36 cellular contexts compared by ENCODE assay signal in the genomic region with DNA sequence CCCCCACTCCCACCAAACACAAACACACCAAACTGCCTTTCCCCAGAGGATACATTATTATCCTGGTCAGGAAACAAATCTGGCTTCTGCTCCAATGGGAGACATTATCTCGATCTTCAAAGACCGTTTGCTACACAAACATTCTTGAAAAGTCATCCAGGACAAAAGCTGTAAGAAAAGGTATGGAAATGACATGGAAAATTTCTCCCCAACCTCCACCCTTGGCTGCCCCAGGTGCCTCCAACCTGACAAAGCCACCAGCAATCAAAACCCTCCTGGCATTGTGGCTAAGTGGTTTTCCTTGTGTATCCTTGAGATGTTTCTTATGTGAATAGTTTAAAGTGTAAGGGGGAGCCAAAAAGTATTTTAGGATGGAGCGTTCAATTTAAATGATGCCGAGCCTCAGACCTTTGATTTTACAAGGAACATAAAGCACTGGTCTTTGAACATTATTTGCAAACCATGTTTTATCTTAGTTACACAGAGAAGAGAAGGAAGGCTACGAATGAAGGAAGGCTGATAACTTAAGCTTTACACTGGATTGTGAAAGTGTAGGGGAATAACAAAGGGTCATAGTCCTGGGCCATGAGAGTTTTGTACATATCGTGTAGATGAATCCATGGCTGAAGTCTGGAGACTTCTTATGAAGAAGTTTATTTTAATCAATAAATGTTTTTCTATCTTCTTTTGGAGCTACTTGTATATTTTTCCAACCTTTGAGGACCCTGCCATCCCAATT.
"Had no signal": no experiment of that assay in that cellular context is flagged by ENCODE, and none has a peak within 500 bp of the region (broad histone marks: within the 10 kb centered on the region; RNA-seq: fewer than 3 reads in every experiment).

No MANE protein-coding gene starts in this region.

- H3K9me3 ChIP-seq: adrenal gland, body of pancreas, breast epithelium had no signal

- H3K36me3 Mint-ChIP-seq: activated CD4-positive, alpha-beta memory T cell treated with anti-CD3 and anti-CD28 coated beads for 36 hours; activated naive CD4-positive, alpha-beta T cell treated with anti-CD3 and anti-CD28 coated beads, Interleukin-2, amount 50 U/mL, for 72 hours; activated naive CD8-positive, alpha-beta T cell treated with anti-CD3 and anti-CD28 coated beads for 36 hours; WTC11 had no signal

- H3K27ac Mint-ChIP-seq: activated CD4-positive, alpha-beta memory T cell treated with anti-CD3 and anti-CD28 coated beads for 36 hours; activated CD4-positive, alpha-beta T cell treated with anti-CD3 and anti-CD28 coated beads for 36 hours; activated CD4-positive, alpha-beta T cell treated with anti-CD3 and anti-CD28 coated beads, Interleukin-2, amount 10 ng/mL, durations not matched to agents 7 days and 5 days; activated CD8-positive, alpha-beta T cell treated with anti-CD3 and anti-CD28 coated beads for 36 hours; activated naive CD4-positive, alpha-beta T cell treated with anti-CD3 and anti-CD28 coated beads for 36 hours; activated naive CD4-positive, alpha-beta T cell treated with anti-CD3 and anti-CD28 coated beads, Interleukin-2, amount 50 U/mL, for 72 hours; activated naive CD8-positive, alpha-beta T cell treated with anti-CD3 and anti-CD28 coated beads for 36 hours; activated T-cell treated with anti-CD3 and anti-CD28 coated beads, Interleukin-2, amount 50 U/mL, for 72 hours; activated T-helper 1 cell treated with anti-CD3 and anti-CD28 coated beads, Interleukin-12 subunit alpha, Interleukin-12 subunit beta, Interleukin-2, Interleukin-4 antibody, amounts not matched to agents 30 ng/mL and 10 ng/mL and 1 ng/mL, durations not matched to agents 14 hours and 24 hours and 36 hours; activated T-helper 17 cell treated with anti-CD3 and anti-CD28 coated beads, Interleukin-2, amount 50 U/mL, for 72 hours; T-helper 1 cell treated with Interleukin-12 subunit alpha and Interleukin-12 subunit beta and Interleukin-4 antibody, amounts not matched to agents 30 μg/mL and 1 μg/mL, for 36 hours; T-helper 2 cell treated with Interferon-gamma antibody and Interleukin-4, amounts not matched to agents 5 μg/mL and 100 μg/mL, for 36 hours; WTC11 had no signal

- H3K27me3 ChIP-seq: adrenal gland had no signal

- DNase-seq: activated CD4-positive, alpha-beta memory T cell treated with anti-CD3 and anti-CD28 coated beads for 36 hours; activated CD4-positive, alpha-beta T cell treated with anti-CD3 and anti-CD28 coated beads for 1 hour; activated CD4-positive, alpha-beta T cell treated with anti-CD3 and anti-CD28 coated beads for 36 hours; activated CD4-positive, alpha-beta T cell treated with anti-CD3 and anti-CD28 coated beads for 48 hours; activated CD4-positive, alpha-beta T cell treated with anti-CD3 and anti-CD28 coated beads, Interleukin-2, amount 10 ng/mL, durations not matched to agents 7 days and 5 days; activated CD4-positive, CD25-positive, alpha-beta regulatory T cell; activated CD8-positive, alpha-beta memory T cell treated with anti-CD3 and anti-CD28 coated beads, Interleukin-2, amount 50 U/mL, for 4 hours; activated CD8-positive, alpha-beta T cell treated with anti-CD3 and anti-CD28 coated beads for 36 hours; activated effector memory CD4-positive, alpha-beta T cell treated with anti-CD3 and anti-CD28 coated beads, Interleukin-2, amount 50 U/mL, for 16 hours; activated gamma-delta T cell treated with Interleukin-2 at 50 U/mL for 16 hours; activated naive CD4-positive, alpha-beta T cell; activated naive CD4-positive, alpha-beta T cell treated with anti-CD3 and anti-CD28 coated beads for 36 hours; activated naive CD4-positive, alpha-beta T cell treated with anti-CD3 and anti-CD28 coated beads, Interleukin-2, amount 50 U/mL, for 16 hours; activated naive CD8-positive, alpha-beta T cell treated with anti-CD3 and anti-CD28 coated beads for 36 hours; activated T-cell treated with anti-CD3 and anti-CD28 coated beads for 4 hours; activated T-cell treated with anti-CD3 and anti-CD28 coated beads, Interleukin-2, amount 50 U/mL, for 1 hour; activated T-cell treated with anti-CD3 and anti-CD28 coated beads, Interleukin-2, amount 50 U/mL, for 4 hours; activated T-cell treated with anti-CD3 and anti-CD28 coated beads, Interleukin-2, amount 50 U/mL, for 72 hours; adrenal gland; amniotic stem cell; aorta; body of pancreas; brain microvascular endothelial cell; central memory CD4-positive, alpha-beta T cell; T-helper 1 cell; T-helper 2 cell; T-helper 9 cell; WERI-Rb-1 had no signal

- H3K4me3 Mint-ChIP-seq: activated CD4-positive, alpha-beta memory T cell treated with anti-CD3 and anti-CD28 coated beads for 36 hours; activated CD4-positive, alpha-beta T cell treated with anti-CD3 and anti-CD28 coated beads for 36 hours; activated CD4-positive, alpha-beta T cell treated with anti-CD3 and anti-CD28 coated beads, Interleukin-2, amount 10 ng/mL, durations not matched to agents 7 days and 5 days; activated CD8-positive, alpha-beta T cell treated with anti-CD3 and anti-CD28 coated beads for 36 hours; activated naive CD4-positive, alpha-beta T cell treated with anti-CD3 and anti-CD28 coated beads for 36 hours; activated naive CD8-positive, alpha-beta T cell treated with anti-CD3 and anti-CD28 coated beads for 36 hours; activated T-cell treated with anti-CD3 and anti-CD28 coated beads, Interleukin-2, amount 50 U/mL, for 4 hours; activated T-cell treated with anti-CD3 and anti-CD28 coated beads, Interleukin-2, amount 50 U/mL, for 72 hours; activated T-helper 1 cell treated with anti-CD3 and anti-CD28 coated beads, Interleukin-12 subunit alpha, Interleukin-12 subunit beta, Interleukin-2, Interleukin-4 antibody, amounts not matched to agents 30 ng/mL and 10 ng/mL and 1 ng/mL, durations not matched to agents 14 hours and 24 hours and 36 hours; activated T-helper 17 cell treated with anti-CD3 and anti-CD28 coated beads, Interleukin-2, amount 50 U/mL, for 72 hours; T-helper 1 cell treated with Interleukin-12 subunit alpha and Interleukin-12 subunit beta and Interleukin-4 antibody, amounts not matched to agents 30 μg/mL and 1 μg/mL, for 36 hours; T-helper 2 cell treated with Interferon-gamma antibody and Interleukin-4, amounts not matched to agents 5 μg/mL and 100 μg/mL, for 36 hours had no signal

- H3K4me3 ChIP-seq: adrenal gland, body of pancreas, breast epithelium had no signal

- H3K36me3 ChIP-seq: adrenal gland, brain microvascular endothelial cell, breast epithelium, WERI-Rb-1 had no signal

- H3K27ac ChIP-seq: adrenal gland, body of pancreas, brain microvascular endothelial cell, breast epithelium, WERI-Rb-1 had no signal

- H3K4me1 Mint-ChIP-seq: activated CD4-positive, alpha-beta T cell treated with anti-CD3 and anti-CD28 coated beads for 36 hours; activated CD4-positive, alpha-beta T cell treated with anti-CD3 and anti-CD28 coated beads, Interleukin-2, amount 10 ng/mL, durations not matched to agents 7 days and 5 days; activated naive CD8-positive, alpha-beta T cell treated with anti-CD3 and anti-CD28 coated beads for 36 hours; activated T-helper 17 cell treated with anti-CD3 and anti-CD28 coated beads, Interleukin-2, amount 50 U/mL, for 72 hours had no signal

- H3K9me3 Mint-ChIP-seq: activated CD4-positive, alpha-beta memory T cell treated with anti-CD3 and anti-CD28 coated beads for 36 hours; activated CD4-positive, alpha-beta T cell treated with anti-CD3 and anti-CD28 coated beads, Interleukin-2, amount 10 ng/mL, durations not matched to agents 7 days and 5 days; activated CD8-positive, alpha-beta T cell treated with anti-CD3 and anti-CD28 coated beads for 36 hours; activated naive CD4-positive, alpha-beta T cell treated with anti-CD3 and anti-CD28 coated beads for 36 hours; activated naive CD4-positive, alpha-beta T cell treated with anti-CD3 and anti-CD28 coated beads, Interleukin-2, amount 50 U/mL, for 72 hours; activated naive CD8-positive, alpha-beta T cell treated with anti-CD3 and anti-CD28 coated beads for 36 hours; activated T-cell treated with anti-CD3 and anti-CD28 coated beads, Interleukin-2, amount 50 U/mL, for 4 hours; activated T-cell treated with anti-CD3 and anti-CD28 coated beads, Interleukin-2, amount 50 U/mL, for 72 hours; activated T-helper 1 cell treated with anti-CD3 and anti-CD28 coated beads, Interleukin-12 subunit alpha, Interleukin-12 subunit beta, Interleukin-2, Interleukin-4 antibody, amounts not matched to agents 30 ng/mL and 10 ng/mL and 1 ng/mL, durations not matched to agents 14 hours and 24 hours and 36 hours; activated T-helper 17 cell treated with anti-CD3 and anti-CD28 coated beads, Interleukin-2, amount 50 U/mL, for 72 hours; T-helper 1 cell treated with Interleukin-12 subunit alpha and Interleukin-12 subunit beta and Interleukin-4 antibody, amounts not matched to agents 30 μg/mL and 1 μg/mL, for 36 hours; T-helper 2 cell treated with Interferon-gamma antibody and Interleukin-4, amounts not matched to agents 5 μg/mL and 100 μg/mL, for 36 hours; WTC11 had no signal

- H3K4me1 ChIP-seq: adrenal gland, breast epithelium had no signal

- ATAC-seq: activated CD4-positive, alpha-beta T cell treated with anti-CD3 and anti-CD28 coated beads for 36 hours; activated CD4-positive, CD25-positive, alpha-beta regulatory T cell treated with anti-CD3 and anti-CD28 coated beads, Interleukin-2, amount 50 U/mL, for 24 hours; activated CD8-positive, alpha-beta T cell treated with anti-CD3 and anti-CD28 coated beads for 36 hours; activated naive CD4-positive, alpha-beta T cell treated with anti-CD3 and anti-CD28 coated beads, Interleukin-2, amount 50 U/mL, for 72 hours; activated T-cell treated with anti-CD3 and anti-CD28 coated beads, Interleukin-2, amount 50 U/mL, for 4 hours; activated T-cell treated with anti-CD3 and anti-CD28 coated beads, Interleukin-2, amount 50 U/mL, for 72 hours; activated T-helper 17 cell treated with anti-CD3 and anti-CD28 coated beads, Interleukin-2, amount 50 U/mL, for 72 hours; body of pancreas had no signal
